Comparison of ENCODE assay signal across 21 cellular contexts in the genomic region with DNA sequence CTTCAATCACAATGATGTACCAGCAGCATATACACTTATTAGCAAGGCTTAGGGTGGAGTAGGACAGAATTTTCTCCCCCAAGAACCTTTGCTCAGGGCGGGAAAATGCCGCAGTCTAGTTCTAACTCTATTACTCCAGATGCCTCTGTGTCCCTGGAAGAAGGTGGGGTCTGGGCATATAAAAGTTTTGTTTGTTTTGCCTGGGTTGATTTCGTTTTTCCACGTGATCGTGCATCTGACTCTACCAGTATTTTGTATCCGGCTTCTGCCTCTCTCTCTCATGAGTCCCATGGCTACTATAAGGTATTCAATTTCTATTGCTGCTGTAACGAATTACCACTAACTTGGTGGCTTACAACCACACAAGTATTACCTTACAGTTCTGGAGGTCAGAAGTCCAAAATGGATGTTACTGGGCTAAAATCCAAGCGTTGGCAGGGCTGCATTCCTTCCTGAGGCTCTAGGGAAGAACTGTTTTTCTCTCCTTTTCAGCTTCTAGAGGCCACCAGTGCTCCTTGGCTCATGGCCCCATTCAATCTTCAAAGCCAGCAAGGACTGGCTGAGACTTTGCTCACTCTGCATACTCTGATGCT.
DNase-seq lines count a peak whose midpoint lies in the region; ATAC-seq and TF ChIP-seq lines count a peak whose summit lies in the region.
"Had no signal": no experiment of that assay in that cellular context is flagged by ENCODE, and none has a peak within 500 bp of the region (broad histone marks: within the 10 kb centered on the region; RNA-seq: fewer than 3 reads in every experiment).

No MANE protein-coding gene starts in this region.

- peak overlapping the region; percentile 29 for H4K91ac ChIP-seq in mesenchymal stem cell (ENCODE audit: low read length)

- WGBS in mesenchymal stem cell = 80% methylated on average over 8 of the region's 8 CpGs

- peak overlapping the region; percentile 17 for H3K27ac ChIP-seq in mesenchymal stem cell (ENCODE audit: low read length, poor library complexity, severe bottlenecking)
- H3K27ac ChIP-seq in left lung = no peak overlapping the region
- H3K27ac ChIP-seq: sigmoid colon, upper lobe of left lung, WERI-Rb-1 had no signal

- peak overlapping the region; percentile 29 for H2AFZ ChIP-seq in mesenchymal stem cell (ENCODE audit: low read depth, low read length)
- H2AFZ ChIP-seq: GM23338 had no signal

- peak overlapping the region in 1 of 2 experiments; percentile 80 for H3K18ac ChIP-seq in mesenchymal stem cell (ENCODE audit: low read depth in 1 of 2, low read length in 2 of 2)

- TF ChIP-seq CTCF in left lung (IDR thresholded peaks at IDR 0.05) = no peak

- peak overlapping the region; percentile 50 for H3K27ac Mint-ChIP-seq in activated naive CD8-positive, alpha-beta T cell
- no peak overlapping the region for H3K27ac Mint-ChIP-seq in activated naive CD8-positive, alpha-beta T cell treated with anti-CD3 and anti-CD28 coated beads for 36 hours
- H3K27ac Mint-ChIP-seq: activated CD8-positive, alpha-beta T cell treated with anti-CD3 and anti-CD28 coated beads, Interleukin-2, amount 10 ng/mL, durations not matched to agents 7 days and 5 days; activated T-helper 17 cell treated with anti-CD3 and anti-CD28 coated beads, Interleukin-2, amount 50 U/mL, for 72 hours; GM23338; immature natural killer cell; stimulated activated memory B cell treated with anti-CD40 and anti-IgM and Interleukin-4, amounts not matched to agents 10 μg/mL and 1 μg/mL and 100 μg/mL, for 72 hours had no signal

- H3K9ac ChIP-seq in mesenchymal stem cell (ENCODE audit: low read length) = no peak overlapping the region

- no peak overlapping the region for H4K8ac ChIP-seq in mesenchymal stem cell (ENCODE audit: low read length)

- H3K27me3 Mint-ChIP-seq in activated naive CD8-positive, alpha-beta T cell = no peaks in the 10 kb centered on the region
- no peaks in the 10 kb centered on the region for H3K27me3 Mint-ChIP-seq in activated naive CD8-positive, alpha-beta T cell treated with anti-CD3 and anti-CD28 coated beads for 36 hours
- H3K27me3 Mint-ChIP-seq: activated T-helper 17 cell treated with anti-CD3 and anti-CD28 coated beads, Interleukin-2, amount 50 U/mL, for 72 hours had no signal

- no peak overlapping the region for H2BK120ac ChIP-seq in mesenchymal stem cell (ENCODE audit: low read depth, low read length)

- H3K9me3 ChIP-seq in mesenchymal stem cell (ENCODE audit: control insufficient read depth, low read length) (no peaks in the 10 kb centered on the region), left lung (no peaks in the 10 kb centered on the region)
- H3K9me3 ChIP-seq: sigmoid colon, upper lobe of left lung had no signal

- H3K4me1 ChIP-seq in mesenchymal stem cell (ENCODE audit: control insufficient read depth, insufficient read depth, low read depth, low read length) = peaks cover 10% of the 10 kb centered on the region
- H3K4me1 ChIP-seq in left lung = peaks cover 0 to 45% of the 10 kb centered on the region in 2 donors
- H3K4me1 ChIP-seq: sigmoid colon had no signal

- H2AK5ac ChIP-seq in mesenchymal stem cell (ENCODE audit: low read length, severe bottlenecking) = peak overlapping the region; percentile 77

- no peaks in the 10 kb centered on the region for H3K36me3 Mint-ChIP-seq in activated naive CD8-positive, alpha-beta T cell
- H3K36me3 Mint-ChIP-seq in activated naive CD8-positive, alpha-beta T cell treated with anti-CD3 and anti-CD28 coated beads for 36 hours = no peaks in the 10 kb centered on the region
- H3K36me3 Mint-ChIP-seq: CD4-positive, CD25-positive, alpha-beta regulatory T cell; immature natural killer cell had no signal

- peak overlapping the region in 1 of 2 experiments; percentile 14 for H3K4ac ChIP-seq in mesenchymal stem cell (ENCODE audit: low read depth in 1 of 2, low read length in 2 of 2)

- H3K27me3 ChIP-seq in mesenchymal stem cell (ENCODE audit: control insufficient read depth in 1 of 2, insufficient read depth in 1 of 2, low read length in 2 of 2) (no peaks in the 10 kb centered on the region), left lung (no peaks in the 10 kb centered on the region)
- H3K27me3 ChIP-seq: sigmoid colon, upper lobe of left lung had no signal

- H3K36me3 ChIP-seq in mesenchymal stem cell (ENCODE audit: control insufficient read depth in 1 of 2, insufficient read depth in 2 of 2, low read depth in 1 of 2, low read length in 2 of 2) (no peaks in the 10 kb centered on the region), left lung (no peaks in the 10 kb centered on the region)
- H3K36me3 ChIP-seq: sigmoid colon, upper lobe of left lung, WERI-Rb-1 had no signal

- H3K79me1 ChIP-seq in mesenchymal stem cell (replicated peaks; ENCODE audit: low read length, poor library complexity, severe bottlenecking) = no peaks in the 10 kb centered on the region

- H3K4me3 ChIP-seq in mesenchymal stem cell (ENCODE audit: insufficient read depth in 1 of 2, low read depth in 1 of 2, low read length in 2 of 2) (no peak overlapping the region), left lung (no peak overlapping the region)
- H3K4me3 ChIP-seq: GM23338, sigmoid colon, upper lobe of left lung had no signal

- no peak for ATAC-seq in GM18517 (IDR thresholded peaks at IDR 0.05; ENCODE audit: unreplicated experiment)
- ATAC-seq in left lung = no peak
- ATAC-seq: activated CD8-positive, alpha-beta T cell treated with anti-CD3 and anti-CD28 coated beads, Interleukin-2, amount 10 ng/mL, durations not matched to agents 7 days and 5 days; activated T-helper 17 cell treated with anti-CD3 and anti-CD28 coated beads, Interleukin-2, amount 50 U/mL, for 72 hours; stimulated activated memory B cell treated with anti-CD40 and anti-IgM and Interleukin-4, amounts not matched to agents 10 μg/mL and 1 μg/mL and 100 μg/mL, for 72 hours had no signal

- H3K4me3 Mint-ChIP-seq in activated naive CD8-positive, alpha-beta T cell = no peak overlapping the region
- H3K4me3 Mint-ChIP-seq in activated naive CD8-positive, alpha-beta T cell treated with anti-CD3 and anti-CD28 coated beads for 36 hours = no peak overlapping the region
- H3K4me3 Mint-ChIP-seq: activated CD8-positive, alpha-beta T cell treated with anti-CD3 and anti-CD28 coated beads, Interleukin-2, amount 10 ng/mL, durations not matched to agents 7 days and 5 days; GM23338; immature natural killer cell; stimulated activated memory B cell treated with anti-CD40 and anti-IgM and Interleukin-4, amounts not matched to agents 10 μg/mL and 1 μg/mL and 100 μg/mL, for 72 hours had no signal

- no peak overlapping the region for H3K4me2 ChIP-seq in mesenchymal stem cell (ENCODE audit: low read length, poor library complexity, severe bottlenecking)
- H3K4me2 ChIP-seq: GM23338 had no signal

- H2BK5ac ChIP-seq in mesenchymal stem cell (ENCODE audit: low read depth, low read length, poor library complexity, severe bottlenecking) = peak overlapping the region; percentile 66

- no peaks in the 10 kb centered on the region for H3K9me3 Mint-ChIP-seq in activated naive CD8-positive, alpha-beta T cell (ENCODE audit: low read depth)
- H3K9me3 Mint-ChIP-seq in activated naive CD8-positive, alpha-beta T cell treated with anti-CD3 and anti-CD28 coated beads for 36 hours = no peaks in the 10 kb centered on the region
- H3K9me3 Mint-ChIP-seq: activated T-helper 17 cell treated with anti-CD3 and anti-CD28 coated beads, Interleukin-2, amount 50 U/mL, for 72 hours; GM23338; immature natural killer cell had no signal

- H3K14ac ChIP-seq in mesenchymal stem cell (ENCODE audit: low read length in 2 of 2) = no peak overlapping the region

- DNase-seq in activated naive CD8-positive, alpha-beta T cell treated with anti-CD3 and anti-CD28 coated beads for 36 hours = no peak
- peak; percentile 80 for DNase-seq in RPMI7951 (ENCODE audit: low read depth)
- no peak for DNase-seq in mesenchymal stem cell
- no peak for DNase-seq in left lung
- no peak for DNase-seq in SKM-1 (lab: John Stamatoyannopoulos, UW; ENCODE audit: unreplicated experiment)
- no peak for DNase-seq in retina
- DNase-seq: activated naive CD4-positive, alpha-beta T cell treated with anti-CD3 and anti-CD28 coated beads, Interleukin-2, amount 50 U/mL, for 16 hours; DMS79 treated with DMSO at 0.1 percent for 48 hours; immature natural killer cell; left cardiac atrium; NCI-H2227 treated with DMSO at 0.1 percent for 48 hours; sigmoid colon had no signal

- H3K4me1 Mint-ChIP-seq in activated naive CD8-positive, alpha-beta T cell (ENCODE audit: low read depth) = peaks cover 59% of the 10 kb centered on the region
- peaks cover 42% of the 10 kb centered on the region for H3K4me1 Mint-ChIP-seq in activated naive CD8-positive, alpha-beta T cell treated with anti-CD3 and anti-CD28 coated beads for 36 hours

- intact Hi-C loops in left lung (cut with DNase I) = no loop called here

- H2BK12ac ChIP-seq in mesenchymal stem cell (ENCODE audit: low read length in 2 of 2) = peak overlapping the region in 1 of 2 experiments; percentile 85

- H2BK15ac ChIP-seq in mesenchymal stem cell (ENCODE audit: low read depth, poor library complexity, severe bottlenecking) = no peak overlapping the region

- no peak overlapping the region for H3K23ac ChIP-seq in mesenchymal stem cell (ENCODE audit: low read length in 2 of 2)
